In the genomic region with DNA sequence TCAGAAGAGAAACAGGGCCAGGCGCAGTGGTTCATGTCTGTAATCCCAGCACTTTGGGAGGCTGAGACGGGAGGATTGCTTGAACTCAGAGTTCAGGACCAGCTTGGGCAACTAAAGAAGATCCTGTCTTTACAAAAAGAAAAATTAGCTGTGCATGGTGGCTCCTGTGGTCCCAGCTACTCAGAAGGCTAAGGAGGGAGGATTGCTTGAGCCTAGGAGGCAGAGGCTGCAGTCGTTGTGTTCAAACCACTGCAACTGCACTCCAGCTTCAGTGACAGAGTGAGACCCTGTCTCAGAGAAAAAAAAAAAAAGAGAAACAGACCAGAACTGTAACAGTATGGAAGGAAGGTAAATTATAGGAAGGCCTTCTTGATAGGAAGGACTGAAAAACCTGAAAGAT, we compare ENCODE assay signal across 16 cellular contexts. TPM values are rescaled to one million over a fixed set of nuclear protein-coding genes. Genes with fewer than 3 reads are reported as not detected.
DNase-seq lines count a peak whose midpoint lies in the region; ATAC-seq, FAIRE-seq and TF ChIP-seq lines count a peak whose summit lies in the region.
"Had no signal": no experiment of that assay in that cellular context is flagged by ENCODE, and none has a peak within 500 bp of the region (broad histone marks: within the 10 kb centered on the region; RNA-seq: fewer than 3 reads in every experiment).

No MANE protein-coding gene starts in this region.

- H4K20me1 ChIP-seq in HepG2 (ENCODE audit: insufficient read depth, low read length) = no peaks in the 10 kb centered on the region

- intact Hi-C loops in HepG2 (cut with micrococcal nuclease; ENCODE audit: unreplicated experiment) (loop anchor here (5.0 kb wide), 1 partner anchor 58 kb away; no protein-coding TSS in a partner anchor), right lobe of liver (cut with DNase I) (loop anchor here in 1 of 2 donors (10.0 kb wide), 1 partner anchor 56 kb away; no protein-coding TSS in a partner anchor), pancreas (cut with DNase I) (loop anchor here in 1 of 3 donors (10.0 kb wide), 1 partner anchor 66 kb away; no protein-coding TSS in a partner anchor)

- no peak overlapping the region for H2BK120ac ChIP-seq in mesendoderm (ENCODE audit: low read depth, low read length)

- H2BK15ac ChIP-seq in mesendoderm (replicated peaks; ENCODE audit: low read depth) = no peak overlapping the region

- peaks cover 2 to 7% of the 10 kb centered on the region in 2 experiments; a peak in 2 of 5 replicates for H3K27me3 ChIP-seq in HepG2 (ENCODE audit: control insufficient read depth in 1 of 2, insufficient read depth in 2 of 2, low read length in 2 of 2)
- no peaks in the 10 kb centered on the region for H3K27me3 ChIP-seq in right lobe of liver
- no peaks in the 10 kb centered on the region for H3K27me3 ChIP-seq in WERI-Rb-1 (ENCODE audit: insufficient read depth, low read depth, severe bottlenecking)
- H3K27me3 ChIP-seq in mesendoderm (ENCODE audit: insufficient read depth, low read length, poor library complexity) = no peaks in the 10 kb centered on the region
- no peaks in the 10 kb centered on the region for H3K27me3 ChIP-seq in pancreas
- H3K27me3 ChIP-seq: SJSA1 had no signal

- TF ChIP-seq POLR2A in HepG2 (IDR thresholded peaks at IDR 0.05; ENCODE audit: insufficient read depth in 1 of 2, low read depth in 2 of 2, low read length in 2 of 2) = no peak
- TF ChIP-seq POLR2A in right lobe of liver (IDR thresholded peaks at IDR 0.05) = no peak

- BruUV-seq in HepG2 (replicated peaks; lab: Mats Ljungman, UMichigan) = no TSS peak

- no peak overlapping the region for H3K4me3 ChIP-seq in HepG2 (replicated peaks in 1 of 3; ENCODE audit: insufficient read depth in 1 of 3, low read depth in 2 of 3, low read length in 3 of 3)
- H3K4me3 ChIP-seq in right lobe of liver = no peak overlapping the region
- no peak overlapping the region for H3K4me3 ChIP-seq in WERI-Rb-1 (ENCODE audit: low read depth, low read length)
- H3K4me3 ChIP-seq in mesendoderm (ENCODE audit: low read length) = no peak overlapping the region
- H3K4me3 ChIP-seq in pancreas = no peak overlapping the region
- H3K4me3 ChIP-seq: HAP-1, SJSA1 had no signal

- H2AFZ ChIP-seq in HepG2 (ENCODE audit: low read length) = no peak overlapping the region

- no peak overlapping the region for H3K23ac ChIP-seq in mesendoderm (ENCODE audit: low read length)

- H4K8ac ChIP-seq in mesendoderm (ENCODE audit: low read depth, low read length) = no peak overlapping the region

- no peaks in the 10 kb centered on the region for H3K79me2 ChIP-seq in HepG2 (ENCODE audit: insufficient read depth, low read length)
- no peaks in the 10 kb centered on the region for H3K79me2 ChIP-seq in mesendoderm (ENCODE audit: control insufficient read depth, insufficient read depth, low read length)

- TF ChIP-seq CTCF in HepG2 (CRISPR knock-in tag; IDR thresholded peaks at IDR 0.05) = no peak
- TF ChIP-seq CTCF in right lobe of liver (IDR thresholded peaks at IDR 0.05) = no peak
- no peak for TF ChIP-seq CTCF in WERI-Rb-1 (IDR thresholded peaks at IDR 0.05; ENCODE audit: low read depth, low read length)
- no peak for TF ChIP-seq CTCF in pancreas (IDR thresholded peaks at IDR 0.05)

- no peak for TF ChIP-seq EP300 in HepG2 (IDR thresholded peaks at IDR 0.05; ENCODE audit: low read depth in 2 of 2, low read length in 2 of 2)
- TF ChIP-seq EP300 in HepG2 (CRISPR knock-in tag; IDR thresholded peaks at IDR 0.05; ENCODE audit: borderline replicate concordance) = no peak

- no peak overlapping the region for H2BK5ac ChIP-seq in mesendoderm (ENCODE audit: low read length)

- peak overlapping the region; percentile 51 for H3K56ac ChIP-seq in mesendoderm (ENCODE audit: low read length)

- POLR2A ChIA-PET in HepG2 (lab: Yijun Ruan, JAX) = interaction anchor here (1.2 to 6.6 kb wide), 5 partner anchors 8 to 74 kb away, joined by 3 to 71 read pairs (median 4); a partner anchor contains a TSS

- H3K18ac ChIP-seq in mesendoderm (ENCODE audit: low read length) = peak overlapping the region; percentile 3

- in situ Hi-C loops in HepG2 (cut with HindIII; ENCODE audit: extremely low pct_ligation_motif_present, low pct_unique_long_range_greater_than_20kb) = no loop called here

- no peak for FAIRE-seq in HepG2 (lab: Jason Lieb, UNC)
- no peak for FAIRE-seq in pancreas (lab: Jason Lieb, UNC)

- ATAC-seq in HepG2 = no peak
- ATAC-seq in right lobe of liver = no peak
- no peak for ATAC-seq in GM19397 (IDR thresholded peaks at IDR 0.05; ENCODE audit: unreplicated experiment)
- no peak for ATAC-seq in pancreas

- H2AK5ac ChIP-seq in mesendoderm (ENCODE audit: low read length) = no peak overlapping the region

- H3K79me1 ChIP-seq in mesendoderm (ENCODE audit: low read length) = no peaks in the 10 kb centered on the region

- no peaks in the 10 kb centered on the region for H3K9me3 ChIP-seq in HepG2 (ENCODE audit: low read length)
- H3K9me3 ChIP-seq in right lobe of liver = no peaks in the 10 kb centered on the region
- no peaks in the 10 kb centered on the region for H3K9me3 ChIP-seq in WERI-Rb-1 (ENCODE audit: severe bottlenecking)
- H3K9me3 ChIP-seq in pancreas = no peaks in the 10 kb centered on the region
- H3K9me3 ChIP-seq: HAP-1, SJSA1 had no signal

- H3K4me2 ChIP-seq in HepG2 (ENCODE audit: low read depth, low read length) = 0 out of 2 replicates have a peak overlapping the region, but pooled peaks have one; percentile 66
- no peak overlapping the region for H3K4me2 ChIP-seq in mesendoderm (ENCODE audit: low read length)

- DNase-seq in HepG2 (ENCODE audit: low spot score) = no peak
- DNase-seq in right lobe of liver = no peak
- no peak for DNase-seq in WERI-Rb-1
- no peak for DNase-seq in mesendoderm
- DNase-seq in globus pallidus (ENCODE audit: low spot score) = no peak
- DNase-seq in pancreas = no peak
- DNase-seq: CD4-positive, alpha-beta T cell; DMS153; GDM1; NCI-H1105 treated with DMSO at 0.1 percent for 48 hours; NCI-H187; NCI-H2107; NCI-H510A had no signal

- H4K5ac ChIP-seq in mesendoderm (ENCODE audit: low read length) = no peak overlapping the region

- WGBS in HepG2 (ENCODE audit: low lambda C conversion rate) = 59% methylated on average over 3 of the region's 3 CpGs
- 73% methylated on average over 2 of the region's 3 CpGs for WGBS in right lobe of liver (ENCODE audit: insufficient coverage, low coverage, low lambda C conversion rate, missing lambda C conversion rate)
- WGBS in mesendoderm (ENCODE audit: extremely low coverage, insufficient coverage, low lambda C conversion rate) = no CpG with 5 or more reads among the region's 3 CpGs
- WGBS in pancreas, 2 donors = 73 to 79% methylated on average over 3 of the region's 3 CpGs

- H3K4me1 ChIP-seq in HepG2 (ENCODE audit: insufficient read depth, low read length) (peaks cover 46% of the 10 kb centered on the region), right lobe of liver (peaks cover 0 to 32% (median 14%) of the 10 kb centered on the region in 4 donors), mesendoderm (ENCODE audit: control insufficient read depth, low read depth, low read length) (peaks cover 22% of the 10 kb centered on the region), pancreas (no peaks in the 10 kb centered on the region)

- H3K27ac ChIP-seq in HepG2 (ENCODE audit: extremely low read length, insufficient read depth, low read length) (no peak overlapping the region), right lobe of liver (peak overlapping the region in 1 of 3 donors; percentile 68), WERI-Rb-1 (peak overlapping the region; percentile 77), mesendoderm (ENCODE audit: low read depth, low read length) (peak overlapping the region; percentile 34), pancreas (no peak overlapping the region)
- H3K27ac ChIP-seq: SJSA1 had no signal

- CTCF ChIA-PET in HepG2 (lab: Yijun Ruan, JAX; ENCODE audit: low intra/inter-chr PET ratio, low total read pairs) = no interaction called here

- H3K4ac ChIP-seq in mesendoderm (ENCODE audit: low read depth, low read length) = no peak overlapping the region

- H3K36me3 ChIP-seq in HepG2 (replicated peaks in 1 of 2; ENCODE audit: control insufficient read depth in 1 of 2, insufficient read depth in 2 of 2, low read length in 2 of 2) = no peaks in the 10 kb centered on the region
- H3K36me3 ChIP-seq in right lobe of liver = no peaks in the 10 kb centered on the region
- H3K36me3 ChIP-seq in WERI-Rb-1 = no peaks in the 10 kb centered on the region
- no peaks in the 10 kb centered on the region for H3K36me3 ChIP-seq in mesendoderm (ENCODE audit: control insufficient read depth, insufficient read depth, low read length)
- H3K36me3 ChIP-seq in pancreas = no peaks in the 10 kb centered on the region
- H3K36me3 ChIP-seq: HAP-1, SJSA1 had no signal

- H3K9ac ChIP-seq in HepG2 (ENCODE audit: insufficient read depth, low read depth, low read length) (no peak overlapping the region), mesendoderm (ENCODE audit: low read length) (no peak overlapping the region)

- TF ChIP-seq RAD21 in HepG2 (CRISPR knock-in tag; IDR thresholded peaks at IDR 0.05) = no peak

RNA-seq across cellular contexts. Expression of a gene that starts 10.3 kb away (rescaled TPM):
- total RNA-seq in HepG2 (2016; rRNA removed; fragmentation: Illumina TruSeq; extraction: Trizol) (9.0 and 9.5 TPM in 2 replicates), right lobe of liver (10 to 100 TPM; 10.9 to 31.8 (median 13.2) TPM), pancreas (1 to 10 TPM; 1.2 to 2.6 (median 1.5) TPM)
- total RNA-seq in HepG2 (2016; cell fraction: cytosol; rRNA removed; fragmentation: Illumina TruSeq; extraction: Trizol; ENCODE audit: low read depth) = 4.8 and 5.0 TPM in 2 replicates
- total RNA-seq in HepG2 (2016; cell fraction: insoluble cytoplasmic fraction; rRNA removed; fragmentation: Illumina TruSeq; extraction: Trizol) = 8.2 and 10.0 TPM in 2 replicates
- 6.9 and 7.7 TPM in 2 replicates for total RNA-seq in HepG2 (2016; cell fraction: membrane; rRNA removed; fragmentation: Illumina TruSeq; extraction: Trizol)
- 5.3 and 7.3 TPM in 2 replicates for total RNA-seq in HepG2 (2016; cell fraction: nucleus; rRNA removed; fragmentation: Illumina TruSeq; extraction: Trizol)
- polyA plus RNA-seq in HepG2 (2011; rRNA removed) (25.9 and 40.6 TPM in 2 replicates), pancreas (1 to 10 TPM; 2.1 to 3.9 TPM)
- 42.8 and 43.2 TPM in 2 replicates for polyA plus RNA-seq in HepG2 (2011; cell fraction: cytosol; rRNA removed)
- 20.5 and 34.1 TPM in 2 replicates for polyA plus RNA-seq in HepG2 (2011; cell fraction: nucleus; rRNA removed)
- polyA plus RNA-seq in HepG2 (2012) = 31.5 and 47.6 TPM in 2 replicates
- 2.0 and 2.2 TPM in 2 replicates for polyA plus RNA-seq in HepG2 (2016; cell fraction: cytosol; fragmentation: Illumina TruSeq; extraction: Trizol; ENCODE audit: low read depth)
- polyA plus RNA-seq in HepG2 (2016; cell fraction: insoluble cytoplasmic fraction; fragmentation: Illumina TruSeq; extraction: Trizol; ENCODE audit: low read depth) = 11.6 and 13.8 TPM in 2 replicates
- polyA plus RNA-seq in HepG2 (2016; cell fraction: membrane; fragmentation: Illumina TruSeq; extraction: Trizol; ENCODE audit: low read depth) = 3.2 TPM in 2 replicates
- polyA plus RNA-seq in HepG2 (2016; cell fraction: nucleus; fragmentation: Illumina TruSeq; extraction: Trizol; ENCODE audit: insufficient read depth, low read depth) = 12.2 and 15.4 TPM in 2 replicates
- 18.8 and 37.1 TPM in 2 replicates for polyA minus RNA-seq in HepG2 (2011; rRNA and poly(A)+ RNA removed; ENCODE audit: low replicate concordance)
- 15.0 and 19.8 TPM in 2 replicates for polyA minus RNA-seq in HepG2 (2011; cell fraction: cytosol; rRNA and poly(A)+ RNA removed)
- 8.9 and 13.3 TPM in 2 replicates for polyA minus RNA-seq in HepG2 (2011; cell fraction: nucleus; rRNA and poly(A)+ RNA removed)
- polyA plus RNA-seq in mesendoderm (2013, experiment 1 of 2) = 12.7 TPM
- polyA plus RNA-seq in mesendoderm (2013, experiment 2 of 2) = 11.4 TPM

Comparison
In these comparisons a context has a peak if more than half of its experiments do, and no peak if none do; other contexts are left out.
1. H3K27ac ChIP-seq: peak in WERI-Rb-1 (single experiment) and mesendoderm (single experiment); none in HepG2 (single experiment) and pancreas (0 of 4).